5 cellular contexts compared by ENCODE assay signal in genomic region chr15:98519767-98520166, GRCh38.
"Had no signal": no experiment of that assay in that cellular context is flagged by ENCODE, and none has a peak within 500 bp of the region (broad histone marks: within the 10 kb centered on the region; RNA-seq: fewer than 3 reads in every experiment).

No MANE protein-coding gene starts in this region.

- H3K4me3 ChIP-seq: Peyer's patch had no signal

- H3K27ac ChIP-seq: brain microvascular endothelial cell, Peyer's patch, WERI-Rb-1 had no signal

- H3K9me3 ChIP-seq: Peyer's patch had no signal

- H3K36me3 ChIP-seq: brain microvascular endothelial cell, Peyer's patch, WERI-Rb-1 had no signal

- H3K27me3 ChIP-seq: brain microvascular endothelial cell, Peyer's patch had no signal

- DNase-seq: NCI-H1436 treated with DMSO at 0.1 percent for 48 hours, SIG-M5 had no signal

- H3K4me1 ChIP-seq: Peyer's patch had no signal
